10 cellular contexts compared by ENCODE assay signal in the genomic region with DNA sequence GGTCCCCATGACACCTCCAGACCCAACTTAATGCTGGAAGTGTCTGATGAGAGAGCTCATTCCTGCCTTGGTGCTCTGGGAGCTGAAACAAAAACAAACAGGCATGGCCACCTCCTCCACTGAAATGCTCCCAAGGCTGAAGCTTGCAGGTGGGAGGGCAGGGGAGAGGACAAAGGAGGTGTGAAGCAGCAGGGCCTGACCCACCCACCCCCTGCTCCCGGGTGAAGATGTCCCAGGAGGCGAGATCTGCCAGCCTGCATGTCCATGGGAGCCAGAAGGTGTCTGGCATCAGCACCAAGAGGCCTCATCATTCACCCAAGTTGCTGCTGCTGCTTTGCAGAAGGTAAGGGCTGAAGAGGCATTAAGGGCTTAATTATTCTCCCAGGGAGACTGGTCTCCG. TPM values are rescaled to one million over a fixed set of nuclear protein-coding genes. Genes with fewer than 3 reads are reported as not detected.
DNase-seq lines count a peak whose midpoint lies in the region; ATAC-seq, FAIRE-seq and TF ChIP-seq lines count a peak whose summit lies in the region.
"Had no signal": no experiment of that assay in that cellular context is flagged by ENCODE, and none has a peak within 500 bp of the region (broad histone marks: within the 10 kb centered on the region; RNA-seq: fewer than 3 reads in every experiment).

No MANE protein-coding gene starts in this region.

- no peaks in the 10 kb centered on the region for H4K20me1 ChIP-seq in SK-N-SH (ENCODE audit: insufficient read depth)

- DNase-seq in SK-N-SH = no peak
- DNase-seq in activated T-helper 2 cell treated with anti-CD3 and anti-CD28 coated beads, Interferon-gamma antibody, Interleukin-2, Interleukin-4, amounts not matched to agents 10 μg/mL and 5 μg/mL and 100 μg/mL, durations not matched to agents 14 hours and 24 hours and 36 hours (ENCODE audit: low spot score) = no peak
- no peak for DNase-seq in NCI-H2227 treated with DMSO at 0.1 percent for 48 hours (lab: John Stamatoyannopoulos, UW)
- DNase-seq in HTR-8/SVneo (ENCODE audit: insufficient read length, low spot score) = no peak

- no peak for TF ChIP-seq RAD21 in SK-N-SH (IDR thresholded peaks at IDR 0.05; ENCODE audit: low read length)

- H3K9me2 ChIP-seq in SK-N-SH = no peaks in the 10 kb centered on the region

- CTCF ChIA-PET in SK-N-SH (lab: Yijun Ruan, JAX) = interaction anchor here (1.0 to 8.8 kb wide), 16 partner anchors 9 to 210 kb away, joined by 3 to 167 read pairs (median 9); partner anchors contain the start of genes CLTA and GLIPR2

- peak overlapping the region; percentile 18 for H3K4me3 Mint-ChIP-seq in activated T-helper 2 cell treated with anti-CD3 and anti-CD28 coated beads, Interferon-gamma antibody, Interleukin-2, Interleukin-4, amounts not matched to agents 10 μg/mL and 5 μg/mL and 100 μg/mL, durations not matched to agents 14 hours and 24 hours and 36 hours (ENCODE audit: low read depth)

- ATAC-seq in SK-N-SH treated with all-trans-retinoic acid at 6 μM for 48 hours = no peak
- ATAC-seq in HG02571 (IDR thresholded peaks at IDR 0.05; ENCODE audit: unreplicated experiment) = no peak
- ATAC-seq: Panc1 had no signal

- H3K27me3 ChIP-seq in SK-N-SH (ENCODE audit: insufficient read depth) = no peaks in the 10 kb centered on the region
- no peaks in the 10 kb centered on the region for H3K27me3 ChIP-seq in muscle layer of colon (ENCODE audit: control insufficient read depth in 1 of 2, insufficient read depth in 2 of 2, low read length in 2 of 2)
- H3K27me3 ChIP-seq in subcutaneous abdominal adipose tissue (ENCODE audit: control insufficient read depth in 5 of 5, insufficient read depth in 4 of 5, low read length in 5 of 5) = no peaks in the 10 kb centered on the region

- H3K9me3 ChIP-seq in SK-N-SH (no peaks in the 10 kb centered on the region), muscle layer of colon (ENCODE audit: low read length) (no peaks in the 10 kb centered on the region), subcutaneous abdominal adipose tissue (ENCODE audit: control insufficient read depth in 5 of 5, low read length in 5 of 5) (no peaks in the 10 kb centered on the region)

- no peak overlapping the region for H2AFZ ChIP-seq in SK-N-SH (ENCODE audit: low read depth)

- 0 out of 2 replicates have a peak overlapping the region, but pooled peaks have one; percentile 13 for H3K9ac ChIP-seq in SK-N-SH
- no peak overlapping the region for H3K9ac ChIP-seq in muscle layer of colon (ENCODE audit: low read length)
- H3K9ac ChIP-seq in subcutaneous abdominal adipose tissue (ENCODE audit: low read length in 5 of 5) = no peak overlapping the region

- peaks cover 8% of the 10 kb centered on the region for H3K36me3 Mint-ChIP-seq in activated T-helper 2 cell treated with anti-CD3 and anti-CD28 coated beads, Interferon-gamma antibody, Interleukin-2, Interleukin-4, amounts not matched to agents 10 μg/mL and 5 μg/mL and 100 μg/mL, durations not matched to agents 14 hours and 24 hours and 36 hours (ENCODE audit: low read depth)

- peaks cover 28 to 43% of the 10 kb centered on the region in 2 experiments; a peak in 3 of 4 replicates for H3K4me1 ChIP-seq in SK-N-SH (ENCODE audit: control insufficient read depth in 1 of 2, insufficient read depth in 2 of 2, low read depth in 1 of 2, low read length in 1 of 2)
- H3K4me1 ChIP-seq in muscle layer of colon (ENCODE audit: insufficient read depth, low read length) = peaks cover 28% of the 10 kb centered on the region
- peaks cover 0 to 34% (median 20%) of the 10 kb centered on the region in 5 donors for H3K4me1 ChIP-seq in subcutaneous abdominal adipose tissue (ENCODE audit: control insufficient read depth in 5 of 5, insufficient read depth in 5 of 5, low read length in 5 of 5)

- intact Hi-C loops in activated T-helper 2 cell treated with anti-CD3 and anti-CD28 coated beads, Interferon-gamma antibody, Interleukin-2, Interleukin-4, amounts not matched to agents 10 μg/mL and 5 μg/mL and 100 μg/mL, durations not matched to agents 14 hours and 24 hours and 36 hours (cut with micrococcal nuclease) = loop anchor here (5.0 kb wide), 1 partner anchor 33 kb away; no protein-coding TSS in a partner anchor

- H3K27ac ChIP-seq in SK-N-SH (ENCODE audit: low read depth in 2 of 2, low read length in 1 of 2) (no peak overlapping the region), muscle layer of colon (ENCODE audit: low read depth, low read length) (peak overlapping the region; percentile 71), subcutaneous abdominal adipose tissue (ENCODE audit: low read depth, low read length) (peak overlapping the region; percentile 69)

- peaks cover 45% of the 10 kb centered on the region for H3F3A ChIP-seq in SK-N-SH (replicated peaks; ENCODE audit: insufficient read depth)

- no peak for TF ChIP-seq CTCF in SK-N-SH (IDR thresholded peaks at IDR 0.05)

- POLR2A ChIA-PET in SK-N-SH (lab: Yijun Ruan, JAX) = interaction anchor here (1.5 to 5.7 kb wide), 4 partner anchors 16 to 90 kb away, joined by 3 to 38 read pairs (median 10); partner anchors contain the start of gene GLIPR2

- H3K4me3 ChIP-seq in SK-N-SH (ENCODE audit: low read depth in 2 of 2, low read length in 1 of 2) = no peak overlapping the region
- no peak overlapping the region for H3K4me3 ChIP-seq in muscle layer of colon (ENCODE audit: low read depth in 1 of 2, low read length in 2 of 2)
- H3K4me3 ChIP-seq in subcutaneous abdominal adipose tissue (ENCODE audit: low read depth in 1 of 5, low read length in 5 of 5) = no peak overlapping the region

- no peak overlapping the region for H3K27ac Mint-ChIP-seq in activated T-helper 2 cell treated with anti-CD3 and anti-CD28 coated beads, Interferon-gamma antibody, Interleukin-2, Interleukin-4, amounts not matched to agents 10 μg/mL and 5 μg/mL and 100 μg/mL, durations not matched to agents 14 hours and 24 hours and 36 hours
- H3K27ac Mint-ChIP-seq: stimulated activated naive CD8-positive, alpha-beta T cell treated with anti-CD3 and anti-CD28 coated beads, Interleukin-15, Interleukin-2, amounts not matched to agents 100 ng/mL and 50 ng/mL, for 24 hours had no signal

- peaks cover 5% of the 10 kb centered on the region for H3K4me1 Mint-ChIP-seq in activated T-helper 2 cell treated with anti-CD3 and anti-CD28 coated beads, Interferon-gamma antibody, Interleukin-2, Interleukin-4, amounts not matched to agents 10 μg/mL and 5 μg/mL and 100 μg/mL, durations not matched to agents 14 hours and 24 hours and 36 hours (ENCODE audit: low read depth)

- H3K9me3 Mint-ChIP-seq in activated T-helper 2 cell treated with anti-CD3 and anti-CD28 coated beads, Interferon-gamma antibody, Interleukin-2, Interleukin-4, amounts not matched to agents 10 μg/mL and 5 μg/mL and 100 μg/mL, durations not matched to agents 14 hours and 24 hours and 36 hours = no peaks in the 10 kb centered on the region
- H3K9me3 Mint-ChIP-seq: stimulated activated naive CD8-positive, alpha-beta T cell treated with anti-CD3 and anti-CD28 coated beads, Interleukin-15, Interleukin-2, amounts not matched to agents 100 ng/mL and 50 ng/mL, for 24 hours had no signal

- H3K4me2 ChIP-seq in SK-N-SH = peak overlapping the region; percentile 88; the same call in 1 of the 2 replicates

- WGBS in SK-N-SH (ENCODE audit: low lambda C conversion rate) = 74% methylated on average over 3 of the region's 3 CpGs

- H3K36me3 ChIP-seq in SK-N-SH (replicated peaks in 1 of 2; ENCODE audit: control insufficient read depth in 1 of 2, insufficient read depth in 2 of 2, low read length in 1 of 2) = no peaks in the 10 kb centered on the region
- no peaks in the 10 kb centered on the region for H3K36me3 ChIP-seq in muscle layer of colon (ENCODE audit: insufficient read depth, low read length)
- peaks cover 0 to 10% (median 2%) of the 10 kb centered on the region in 5 donors for H3K36me3 ChIP-seq in subcutaneous abdominal adipose tissue (ENCODE audit: control insufficient read depth in 5 of 5, insufficient read depth in 5 of 5, low read length in 5 of 5)

- no peak for TF ChIP-seq EP300 in SK-N-SH (IDR thresholded peaks at IDR 0.05; ENCODE audit: borderline replicate concordance in 1 of 2, low read depth in 1 of 2, low read length in 1 of 2)

- H3K79me2 ChIP-seq in SK-N-SH (ENCODE audit: insufficient read depth) = no peaks in the 10 kb centered on the region

- peaks cover 2% of the 10 kb centered on the region for H3K27me3 Mint-ChIP-seq in activated T-helper 2 cell treated with anti-CD3 and anti-CD28 coated beads, Interferon-gamma antibody, Interleukin-2, Interleukin-4, amounts not matched to agents 10 μg/mL and 5 μg/mL and 100 μg/mL, durations not matched to agents 14 hours and 24 hours and 36 hours (ENCODE audit: low read depth)
- H3K27me3 Mint-ChIP-seq: stimulated activated naive CD8-positive, alpha-beta T cell treated with anti-CD3 and anti-CD28 coated beads, Interleukin-15, Interleukin-2, amounts not matched to agents 100 ng/mL and 50 ng/mL, for 24 hours had no signal

- FAIRE-seq in HTR-8/SVneo (lab: Jason Lieb, UNC) = no peak

TF ChIP-seq in SK-N-SH, 30 proteins besides CTCF, POLR2A, EP300 and RAD21 (continues in another document):
- no peak for TF ChIP-seq CHD2 (IDR thresholded peaks at IDR 0.05; ENCODE audit: low read length, partially characterized antibody)
- no peak for TF ChIP-seq NRF1 (IDR thresholded peaks at IDR 0.05; ENCODE audit: low read depth, low read length)
- TF ChIP-seq FOSL2 (IDR thresholded peaks at IDR 0.05; ENCODE audit: borderline replicate concordance, low read depth) = no peak

TF ChIP-seq in SK-N-SH treated with all-trans-retinoic acid at 6 μM for 48 hours, 23 proteins besides CTCF, POLR2A, EP300 and RAD21 (continues in another document):
- TF ChIP-seq ARNTL (CRISPR knock-in tag; IDR thresholded peaks at IDR 0.05; ENCODE audit: borderline replicate concordance, low read depth) = no peak
- no peak for TF ChIP-seq PPARA (CRISPR knock-in tag; IDR thresholded peaks at IDR 0.05; ENCODE audit: borderline replicate concordance)

RNA-seq across cellular contexts. Expression of gene CCIN, which starts 4.2 kb away (rescaled TPM):
- polyA plus RNA-seq in SK-N-SH (2012; rRNA removed) = 0.44 and 0.54 TPM in 2 replicates
- polyA plus RNA-seq in SK-N-SH (2012; cell fraction: cytosol; rRNA removed) = 0.15 and 0.35 TPM in 2 replicates
- polyA plus RNA-seq in SK-N-SH (2012; cell fraction: nucleus; rRNA removed) = 0.93 and 0.95 TPM in 2 replicates
- not detected in 2 replicates for total RNA-seq in activated T-helper 2 cell treated with anti-CD3 and anti-CD28 coated beads, Interferon-gamma antibody, Interleukin-2, Interleukin-4, amounts not matched to agents 10 μg/mL and 5 μg/mL and 100 μg/mL, durations not matched to agents 14 hours and 24 hours and 36 hours

RNA-seq across cellular contexts. Expression of gene CLTA, which starts 25.7 kb away (rescaled TPM):
- 222 and 260 TPM in 2 replicates for polyA plus RNA-seq in SK-N-SH (2012; rRNA removed)
- polyA plus RNA-seq in SK-N-SH (2012; cell fraction: cytosol; rRNA removed) = 329 and 395 TPM in 2 replicates
- polyA plus RNA-seq in SK-N-SH (2012; cell fraction: nucleus; rRNA removed) = 119 and 142 TPM in 2 replicates
- 160 and 161 TPM in 2 replicates for total RNA-seq in activated T-helper 2 cell treated with anti-CD3 and anti-CD28 coated beads, Interferon-gamma antibody, Interleukin-2, Interleukin-4, amounts not matched to agents 10 μg/mL and 5 μg/mL and 100 μg/mL, durations not matched to agents 14 hours and 24 hours and 36 hours

RNA-seq across cellular contexts. Expression of gene GLIPR2, which starts 28.5 kb away (rescaled TPM):
- polyA plus RNA-seq in SK-N-SH (2012; rRNA removed) = 38.3 and 40.1 TPM in 2 replicates
- polyA plus RNA-seq in SK-N-SH (2012; cell fraction: cytosol; rRNA removed) = 38.4 and 43.1 TPM in 2 replicates
- 25.0 and 25.4 TPM in 2 replicates for polyA plus RNA-seq in SK-N-SH (2012; cell fraction: nucleus; rRNA removed)
- 28.8 and 30.1 TPM in 2 replicates for total RNA-seq in activated T-helper 2 cell treated with anti-CD3 and anti-CD28 coated beads, Interferon-gamma antibody, Interleukin-2, Interleukin-4, amounts not matched to agents 10 μg/mL and 5 μg/mL and 100 μg/mL, durations not matched to agents 14 hours and 24 hours and 36 hours

Comparison
In these comparisons a context has a peak if more than half of its experiments do, and no peak if none do; other contexts are left out.
1. H3K27ac ChIP-seq: peak in muscle layer of colon (single experiment) and subcutaneous abdominal adipose tissue (single experiment); none in SK-N-SH (0 of 2).